Comparison of ENCODE assay signal across 21 cellular contexts in the genomic region with DNA sequence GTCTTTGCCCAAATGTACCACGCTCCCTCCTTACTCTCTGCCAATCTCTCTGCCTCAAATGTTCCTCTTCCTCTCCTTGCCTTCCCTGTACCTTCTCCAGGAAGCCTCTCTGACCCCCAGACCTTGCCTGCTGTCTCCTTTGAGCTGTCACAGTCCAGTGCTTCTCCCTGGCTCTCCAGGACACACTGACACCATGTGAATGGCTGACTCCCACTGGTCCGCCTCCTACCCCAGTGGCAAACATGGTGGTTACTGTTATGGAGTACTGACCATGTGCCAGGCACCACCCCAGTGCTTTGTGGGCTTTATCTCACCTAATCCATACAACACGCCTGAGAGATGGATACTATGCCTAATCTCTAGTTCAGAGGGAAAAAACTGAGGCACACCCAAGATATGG.
"Had no signal": no experiment of that assay in that cellular context is flagged by ENCODE, and none has a peak within 500 bp of the region (broad histone marks: within the 10 kb centered on the region; RNA-seq: fewer than 3 reads in every experiment).

No MANE protein-coding gene starts in this region.

- H3K9me3 ChIP-seq: adrenal gland, breast epithelium, sigmoid colon, thyroid gland had no signal

- H3K4me3 ChIP-seq: adrenal gland, breast epithelium, sigmoid colon, thyroid gland had no signal

- H3K4me1 Mint-ChIP-seq: activated B cell treated with CpG ODN at 0.5 μM for 24 hours; activated CD4-positive, alpha-beta T cell treated with anti-CD3 and anti-CD28 coated beads, Interleukin-2, amount 10 ng/mL, durations not matched to agents 24 days and 14 days; stimulated activated memory B cell treated with anti-CD40 and anti-IgM and Interleukin-4, amounts not matched to agents 10 μg/mL and 1 μg/mL and 100 μg/mL, for 72 hours had no signal

- H3K27ac ChIP-seq: adrenal gland, breast epithelium, epithelial cell of prostate, sigmoid colon, thyroid gland had no signal

- H3K36me3 Mint-ChIP-seq: stimulated activated memory B cell treated with anti-CD40 and anti-IgM and Interleukin-4, amounts not matched to agents 10 μg/mL and 1 μg/mL and 100 μg/mL, for 72 hours had no signal

- H3K9me3 Mint-ChIP-seq: activated B cell treated with CpG ODN at 0.5 μM for 24 hours; activated CD4-positive, alpha-beta T cell treated with anti-CD3 and anti-CD28 coated beads, Interleukin-2, amount 10 ng/mL, durations not matched to agents 24 days and 14 days; activated T-cell treated with anti-CD3 and anti-CD28 coated beads, Interleukin-2, amount 50 U/mL, for 4 hours; effector memory CD8-positive, alpha-beta T cell; stimulated activated memory B cell treated with anti-CD40 and anti-IgM and Interleukin-4, amounts not matched to agents 10 μg/mL and 1 μg/mL and 100 μg/mL, for 72 hours had no signal

- DNase-seq: activated B cell treated with CpG ODN at 0.5 μM for 24 hours; activated CD4-positive, alpha-beta T cell treated with anti-CD3 and anti-CD28 coated beads, Interleukin-2, amount 10 ng/mL, durations not matched to agents 24 days and 14 days; activated CD8-positive, alpha-beta T cell treated with anti-CD3 and anti-CD28 coated beads, Interleukin-2, amount 10 ng/mL, durations not matched to agents 7 days and 5 days; activated effector memory CD4-positive, alpha-beta T cell treated with Interleukin-2 at 50 U/mL for 16 hours; activated naive CD4-positive, alpha-beta T cell treated with anti-CD3 and anti-CD28 coated beads, Interleukin-2, amount 50 U/mL, for 16 hours; activated T-cell treated with anti-CD3 and anti-CD28 coated beads, Interleukin-2, amount 50 U/mL, for 4 hours; cerebellar nuclear complex; effector memory CD8-positive, alpha-beta T cell; foreskin fibroblast; hippocampal formation; midbrain; stimulated activated CD4-positive, alpha-beta T cell treated with anti-CD3 and anti-CD28 coated beads, Interleukin-4, amount 100 ng/mL, for 4 hours; T-helper 1 cell; T-helper 9 cell; thyroid gland had no signal

- H3K27me3 ChIP-seq: breast epithelium, thyroid gland had no signal

- H3K27ac Mint-ChIP-seq: activated B cell treated with CpG ODN at 0.5 μM for 24 hours; activated CD4-positive, alpha-beta T cell treated with anti-CD3 and anti-CD28 coated beads, Interleukin-2, amount 10 ng/mL, durations not matched to agents 24 days and 14 days; activated CD8-positive, alpha-beta T cell treated with anti-CD3 and anti-CD28 coated beads, Interleukin-2, amount 10 ng/mL, durations not matched to agents 7 days and 5 days; effector memory CD8-positive, alpha-beta T cell; stimulated activated memory B cell treated with anti-CD40 and anti-IgM and Interleukin-4, amounts not matched to agents 10 μg/mL and 1 μg/mL and 100 μg/mL, for 72 hours had no signal

- H3K36me3 ChIP-seq: adrenal gland, breast epithelium, sigmoid colon, thyroid gland had no signal

- H3K4me3 Mint-ChIP-seq: activated B cell treated with CpG ODN at 0.5 μM for 24 hours; activated CD4-positive, alpha-beta T cell treated with anti-CD3 and anti-CD28 coated beads, Interleukin-2, amount 10 ng/mL, durations not matched to agents 24 days and 14 days; activated CD8-positive, alpha-beta T cell treated with anti-CD3 and anti-CD28 coated beads, Interleukin-2, amount 10 ng/mL, durations not matched to agents 7 days and 5 days; activated T-cell treated with anti-CD3 and anti-CD28 coated beads, Interleukin-2, amount 50 U/mL, for 4 hours; effector memory CD8-positive, alpha-beta T cell; stimulated activated memory B cell treated with anti-CD40 and anti-IgM and Interleukin-4, amounts not matched to agents 10 μg/mL and 1 μg/mL and 100 μg/mL, for 72 hours had no signal

- H3K4me1 ChIP-seq: adrenal gland, breast epithelium, sigmoid colon, thyroid gland had no signal

- ATAC-seq: activated CD8-positive, alpha-beta T cell treated with anti-CD3 and anti-CD28 coated beads, Interleukin-2, amount 10 ng/mL, durations not matched to agents 7 days and 5 days; activated T-cell treated with anti-CD3 and anti-CD28 coated beads, Interleukin-2, amount 50 U/mL, for 4 hours; effector memory CD8-positive, alpha-beta T cell; left lobe of liver; stimulated activated memory B cell treated with anti-CD40 and anti-IgM and Interleukin-4, amounts not matched to agents 10 μg/mL and 1 μg/mL and 100 μg/mL, for 72 hours had no signal
